In genomic region chr2:81903534-81903933, GRCh38 we compare ENCODE assay signal across 38 cellular contexts.
"Had no signal": no experiment of that assay in that cellular context is flagged by ENCODE, and none has a peak within 500 bp of the region (broad histone marks: within the 10 kb centered on the region; RNA-seq: fewer than 3 reads in every experiment).

No MANE protein-coding gene starts in this region.

- H3K36me3 Mint-ChIP-seq: activated naive CD8-positive, alpha-beta T cell treated with anti-CD3 and anti-CD28 coated beads for 36 hours had no signal

- H3K4me1 ChIP-seq: adrenal gland, body of pancreas, breast epithelium had no signal

- H3K4me3 ChIP-seq: adrenal gland, body of pancreas, breast epithelium had no signal

- ATAC-seq: activated CD4-positive, alpha-beta T cell treated with anti-CD3 and anti-CD28 coated beads for 36 hours; activated CD8-positive, alpha-beta T cell treated with anti-CD3 and anti-CD28 coated beads, Interleukin-2, amount 10 ng/mL, durations not matched to agents 7 days and 5 days; activated naive CD4-positive, alpha-beta T cell treated with anti-CD3 and anti-CD28 coated beads, Interleukin-2, amount 50 U/mL, for 72 hours; activated T-cell treated with anti-CD3 and anti-CD28 coated beads, Interleukin-2, amount 50 U/mL, for 4 hours; activated T-cell treated with anti-CD3 and anti-CD28 coated beads, Interleukin-2, amount 50 U/mL, for 72 hours; activated T-helper 17 cell treated with anti-CD3 and anti-CD28 coated beads, Interleukin-2, amount 50 U/mL, for 72 hours; body of pancreas had no signal

- H3K9me3 Mint-ChIP-seq: activated CD4-positive, alpha-beta T cell treated with anti-CD3 and anti-CD28 coated beads, Interleukin-2, amount 10 ng/mL, durations not matched to agents 7 days and 5 days had no signal

- H3K27me3 ChIP-seq: adrenal gland, body of pancreas, brain microvascular endothelial cell, breast epithelium had no signal

- H3K4me3 Mint-ChIP-seq: activated B cell treated with CpG ODN at 0.5 μM for 24 hours; activated CD4-positive, alpha-beta memory T cell treated with anti-CD3 and anti-CD28 coated beads, Interleukin-2, amount 10 ng/mL, durations not matched to agents 7 days and 5 days; activated CD4-positive, alpha-beta T cell treated with anti-CD3 and anti-CD28 coated beads for 36 hours; activated CD4-positive, alpha-beta T cell treated with anti-CD3 and anti-CD28 coated beads, Interleukin-2, amount 10 ng/mL, durations not matched to agents 7 days and 5 days; activated CD8-positive, alpha-beta T cell treated with anti-CD3 and anti-CD28 coated beads, Interleukin-2, amount 10 ng/mL, durations not matched to agents 7 days and 5 days; activated naive CD4-positive, alpha-beta T cell treated with anti-CD3 and anti-CD28 coated beads for 36 hours; activated naive CD8-positive, alpha-beta T cell treated with anti-CD3 and anti-CD28 coated beads for 36 hours; activated T-cell treated with anti-CD3 and anti-CD28 coated beads, Interleukin-2, amount 50 U/mL, for 4 hours; activated T-cell treated with anti-CD3 and anti-CD28 coated beads, Interleukin-2, amount 50 U/mL, for 72 hours; activated T-helper 1 cell treated with anti-CD3 and anti-CD28 coated beads, Interleukin-12 subunit alpha, Interleukin-12 subunit beta, Interleukin-2, Interleukin-4 antibody, amounts not matched to agents 30 ng/mL and 10 ng/mL and 1 ng/mL, durations not matched to agents 14 hours and 24 hours and 36 hours; activated T-helper 17 cell treated with anti-CD3 and anti-CD28 coated beads, Interleukin-2, amount 50 U/mL, for 72 hours; T-helper 1 cell treated with Interleukin-12 subunit alpha and Interleukin-12 subunit beta and Interleukin-4 antibody, amounts not matched to agents 30 μg/mL and 1 μg/mL, for 36 hours; T-helper 2 cell treated with Interferon-gamma antibody and Interleukin-4, amounts not matched to agents 5 μg/mL and 100 μg/mL, for 36 hours had no signal

- H3K9me3 ChIP-seq: adrenal gland, body of pancreas, breast epithelium had no signal

- H3K4me1 Mint-ChIP-seq: activated B cell treated with CpG ODN at 0.5 μM for 24 hours; activated CD4-positive, alpha-beta memory T cell treated with anti-CD3 and anti-CD28 coated beads, Interleukin-2, amount 10 ng/mL, durations not matched to agents 7 days and 5 days; activated CD4-positive, alpha-beta T cell treated with anti-CD3 and anti-CD28 coated beads for 36 hours; activated CD4-positive, alpha-beta T cell treated with anti-CD3 and anti-CD28 coated beads, Interleukin-2, amount 10 ng/mL, durations not matched to agents 7 days and 5 days; activated naive CD8-positive, alpha-beta T cell treated with anti-CD3 and anti-CD28 coated beads for 36 hours; activated T-helper 17 cell treated with anti-CD3 and anti-CD28 coated beads, Interleukin-2, amount 50 U/mL, for 72 hours had no signal

- H3K36me3 ChIP-seq: adrenal gland, brain microvascular endothelial cell, breast epithelium had no signal

- H3K27ac ChIP-seq: adrenal gland, body of pancreas, brain microvascular endothelial cell, breast epithelium, VCaP had no signal

- H3K27ac Mint-ChIP-seq: activated B cell treated with CpG ODN at 0.5 μM for 24 hours; activated CD4-positive, alpha-beta memory T cell treated with anti-CD3 and anti-CD28 coated beads, Interleukin-2, amount 10 ng/mL, durations not matched to agents 7 days and 5 days; activated CD4-positive, alpha-beta T cell treated with anti-CD3 and anti-CD28 coated beads for 36 hours; activated CD4-positive, alpha-beta T cell treated with anti-CD3 and anti-CD28 coated beads, Interleukin-2, amount 10 ng/mL, durations not matched to agents 7 days and 5 days; activated CD8-positive, alpha-beta T cell treated with anti-CD3 and anti-CD28 coated beads, Interleukin-2, amount 10 ng/mL, durations not matched to agents 7 days and 5 days; activated naive CD4-positive, alpha-beta T cell treated with anti-CD3 and anti-CD28 coated beads for 36 hours; activated naive CD4-positive, alpha-beta T cell treated with anti-CD3 and anti-CD28 coated beads, Interleukin-2, amount 50 U/mL, for 72 hours; activated naive CD8-positive, alpha-beta T cell treated with anti-CD3 and anti-CD28 coated beads for 36 hours; activated T-cell treated with anti-CD3 and anti-CD28 coated beads, Interleukin-2, amount 50 U/mL, for 72 hours; activated T-helper 1 cell treated with anti-CD3 and anti-CD28 coated beads, Interleukin-12 subunit alpha, Interleukin-12 subunit beta, Interleukin-2, Interleukin-4 antibody, amounts not matched to agents 30 ng/mL and 10 ng/mL and 1 ng/mL, durations not matched to agents 14 hours and 24 hours and 36 hours; activated T-helper 17 cell treated with anti-CD3 and anti-CD28 coated beads, Interleukin-2, amount 50 U/mL, for 72 hours; T-helper 1 cell treated with Interleukin-12 subunit alpha and Interleukin-12 subunit beta and Interleukin-4 antibody, amounts not matched to agents 30 μg/mL and 1 μg/mL, for 36 hours; T-helper 2 cell treated with Interferon-gamma antibody and Interleukin-4, amounts not matched to agents 5 μg/mL and 100 μg/mL, for 36 hours had no signal

- FAIRE-seq: astrocyte, TTC549 had no signal

- DNase-seq: activated B cell treated with CpG ODN at 0.5 μM for 24 hours; activated CD4-positive, alpha-beta memory T cell treated with anti-CD3 and anti-CD28 coated beads, Interleukin-2, amount 10 ng/mL, durations not matched to agents 7 days and 5 days; activated CD4-positive, alpha-beta T cell treated with anti-CD3 and anti-CD28 coated beads for 1 hour; activated CD4-positive, alpha-beta T cell treated with anti-CD3 and anti-CD28 coated beads for 36 hours; activated CD4-positive, alpha-beta T cell treated with anti-CD3 and anti-CD28 coated beads for 48 hours; activated CD4-positive, alpha-beta T cell treated with anti-CD3 and anti-CD28 coated beads, Interleukin-2, amount 10 ng/mL, durations not matched to agents 7 days and 5 days; activated CD4-positive, alpha-beta T cell treated with anti-CD3 and anti-CD28 coated beads, Interleukin-2, amount 50 U/mL, for 48 hours; activated CD8-positive, alpha-beta memory T cell treated with anti-CD3 and anti-CD28 coated beads for 24 hours; activated CD8-positive, alpha-beta memory T cell treated with anti-CD3 and anti-CD28 coated beads, Interleukin-2, amount 50 U/mL, for 4 hours; activated CD8-positive, alpha-beta T cell treated with anti-CD3 and anti-CD28 coated beads, Interleukin-2, amount 10 ng/mL, durations not matched to agents 7 days and 5 days; activated effector memory CD4-positive, alpha-beta T cell treated with anti-CD3 and anti-CD28 coated beads, Interleukin-2, amount 50 U/mL, for 16 hours; activated gamma-delta T cell treated with Interleukin-2 at 50 U/mL for 16 hours; activated naive CD4-positive, alpha-beta T cell; activated naive CD4-positive, alpha-beta T cell treated with anti-CD3 and anti-CD28 coated beads for 36 hours; activated naive CD4-positive, alpha-beta T cell treated with anti-CD3 and anti-CD28 coated beads, Interleukin-2, amount 50 U/mL, for 16 hours; activated naive CD8-positive, alpha-beta T cell treated with anti-CD3 and anti-CD28 coated beads for 36 hours; activated T-cell treated with anti-CD3 and anti-CD28 coated beads for 4 hours; activated T-cell treated with anti-CD3 and anti-CD28 coated beads, Interleukin-2, amount 50 U/mL, for 1 hour; activated T-cell treated with anti-CD3 and anti-CD28 coated beads, Interleukin-2, amount 50 U/mL, for 4 hours; activated T-cell treated with anti-CD3 and anti-CD28 coated beads, Interleukin-2, amount 50 U/mL, for 72 hours; adrenal gland; amniotic stem cell; aorta; body of pancreas; brain microvascular endothelial cell; central memory CD4-positive, alpha-beta T cell; T-helper 1 cell; T-helper 2 cell; T-helper 9 cell had no signal

- H3K27me3 Mint-ChIP-seq: activated B cell treated with CpG ODN at 0.5 μM for 24 hours; activated CD4-positive, alpha-beta memory T cell treated with anti-CD3 and anti-CD28 coated beads, Interleukin-2, amount 10 ng/mL, durations not matched to agents 7 days and 5 days; activated CD4-positive, alpha-beta T cell treated with anti-CD3 and anti-CD28 coated beads for 36 hours; activated CD4-positive, alpha-beta T cell treated with anti-CD3 and anti-CD28 coated beads, Interleukin-2, amount 10 ng/mL, durations not matched to agents 7 days and 5 days; activated naive CD8-positive, alpha-beta T cell treated with anti-CD3 and anti-CD28 coated beads for 36 hours; activated T-helper 17 cell treated with anti-CD3 and anti-CD28 coated beads, Interleukin-2, amount 50 U/mL, for 72 hours had no signal
